Comparison of ENCODE assay signal across 9 cellular contexts in the genomic region with DNA sequence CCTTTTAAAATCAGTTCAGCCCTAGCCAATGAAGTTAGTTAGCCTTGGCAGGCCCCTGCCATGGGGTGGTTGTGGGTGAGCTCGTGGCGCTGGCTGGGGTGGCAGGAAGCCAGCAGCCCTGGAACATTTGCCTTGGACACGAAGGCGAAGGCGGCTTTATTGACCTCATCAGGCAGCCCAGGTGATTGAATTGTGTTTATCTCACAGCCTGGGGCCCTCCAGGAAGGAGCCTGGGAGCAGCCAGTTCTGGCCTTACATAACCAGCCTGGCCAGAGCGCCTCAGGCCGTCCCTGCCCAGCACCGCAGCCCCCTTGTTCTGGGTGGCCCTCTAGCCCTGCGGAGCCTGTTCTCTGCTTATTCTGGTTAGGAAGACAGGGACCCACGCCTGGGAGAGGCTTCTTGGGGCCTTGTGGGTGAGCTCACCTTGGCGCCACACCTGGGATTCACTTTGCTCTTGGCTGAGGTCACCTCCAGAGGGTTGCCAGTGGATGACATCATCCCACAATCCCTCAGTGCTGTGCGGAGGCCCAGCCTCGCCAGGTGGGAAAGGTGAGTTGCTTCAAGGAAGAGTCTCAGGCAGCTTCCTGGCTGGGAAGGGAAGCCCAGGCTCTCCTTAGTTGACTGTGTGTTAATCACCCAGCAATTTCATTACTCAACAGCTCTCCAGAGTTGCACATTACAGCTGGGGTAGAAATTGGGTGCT. TPM values are rescaled to one million over a fixed set of nuclear protein-coding genes. Genes with fewer than 3 reads are reported as not detected.
DNase-seq lines count a peak whose midpoint lies in the region; ATAC-seq and TF ChIP-seq lines count a peak whose summit lies in the region.
"Had no signal": no experiment of that assay in that cellular context is flagged by ENCODE, and none has a peak within 500 bp of the region (broad histone marks: within the 10 kb centered on the region; RNA-seq: fewer than 3 reads in every experiment).

No MANE protein-coding gene starts in this region.

- H3K9me3 ChIP-seq in uterus (no peaks in the 10 kb centered on the region), MM.1S (replicated peaks; ENCODE audit: insufficient read depth, low read length) (no peaks in the 10 kb centered on the region)
- H3K9me3 ChIP-seq: neutrophil had no signal

- peaks cover 38% of the 10 kb centered on the region for H3K79me2 ChIP-seq in MM.1S (ENCODE audit: low read length)

- H3K27me3 ChIP-seq in uterus (no peaks in the 10 kb centered on the region), MM.1S (replicated peaks; ENCODE audit: insufficient read depth, low read length) (no peaks in the 10 kb centered on the region)
- H3K27me3 ChIP-seq: neutrophil had no signal

- H3K4me3 ChIP-seq in lower leg skin (ENCODE audit: low read depth, poor library complexity, severe bottlenecking): no peak overlapping the region
- no peak overlapping the region for H3K4me3 ChIP-seq in uterus
- no peak overlapping the region for H3K4me3 ChIP-seq in MM.1S (ENCODE audit: low read length)

- no peaks in the 10 kb centered on the region; the same call in 1 of the 2 replicates for H4K20me1 ChIP-seq in MM.1S (ENCODE audit: insufficient read depth, low read length)

- no peaks in the 10 kb centered on the region for H3F3A ChIP-seq in MM.1S (ENCODE audit: insufficient read depth, low read length)

- no peak overlapping the region for H2AFZ ChIP-seq in MM.1S (ENCODE audit: low read length)

- H3K36me3 ChIP-seq in uterus (no peaks in the 10 kb centered on the region), MM.1S (replicated peaks; ENCODE audit: insufficient read depth, low read length) (no peaks in the 10 kb centered on the region)

- H3K27ac ChIP-seq in caudate nucleus (ENCODE audit: low read depth, low read length) (peak overlapping the region; percentile 61), uterus (peak overlapping the region; percentile 91 to 93), MM.1S (ENCODE audit: low read length) (no peak overlapping the region)
- H3K27ac ChIP-seq: neutrophil had no signal

- H3K9me2 ChIP-seq in MM.1S (replicated peaks; ENCODE audit: insufficient read depth, low read length): no peaks in the 10 kb centered on the region

- TF ChIP-seq CTCF in lower leg skin (IDR thresholded peaks at IDR 0.05): no peak
- no peak for TF ChIP-seq CTCF in uterus (IDR thresholded peaks at IDR 0.05)
- TF ChIP-seq CTCF in MM.1S (IDR thresholded peaks at IDR 0.05; ENCODE audit: low read length): no peak

- H3K9ac ChIP-seq in MM.1S (ENCODE audit: low read length): no peak overlapping the region

- WGBS in lower leg skin, 2 donors: 53 to 57% methylated on average over 9 to 13 of the region's 13 CpGs

- TF ChIP-seq POLR2A in lower leg skin (IDR thresholded peaks at IDR 0.05) (no peak), uterus (IDR thresholded peaks at IDR 0.05) (peak in 1 of 2 donors; percentile 26)

- H3K4me1 ChIP-seq in uterus: peaks cover 24 to 31% of the 10 kb centered on the region in 2 donors
- H3K4me1 ChIP-seq in MM.1S (ENCODE audit: low read length): no peaks in the 10 kb centered on the region

- peak; percentile 41 to 67 for DNase-seq in NCI-H2081 (lab: John Stamatoyannopoulos, UW)
- DNase-seq in NCI-H2081 treated with DMSO at 0.1 percent for 48 hours (lab: John Stamatoyannopoulos, UW): no peak
- peak in 12 of 61 donors; percentile 10 to 78 (median 20) for DNase-seq in caudate nucleus (lab: John Stamatoyannopoulos, UW)
- DNase-seq in lower leg skin (ENCODE audit: low spot score in 2 of 2): peak; percentile 85 to 94
- peak; percentile 71 to 74 for DNase-seq in uterus
- DNase-seq in MM.1S: no peak
- no peak for DNase-seq in middle frontal gyrus (ENCODE audit: extremely low spot score, low spot score)

- no peak for ATAC-seq in HG02571 (IDR thresholded peaks at IDR 0.05; ENCODE audit: unreplicated experiment)

- intact Hi-C loops in lower leg skin (cut with DNase I; ENCODE audit: low total_unique reads): loop anchor here (5.0 kb wide), 1 partner anchor 137 kb away; no protein-coding TSS in a partner anchor
- intact Hi-C loops in uterus (cut with DNase I; ENCODE audit: low total_unique reads): loop anchor here (10.0 kb wide), 1 partner anchor 130 kb away; a partner anchor contains a TSS

- H3K4me2 ChIP-seq in MM.1S (ENCODE audit: low read depth, low read length): no peak overlapping the region

RNA-seq across cellular contexts. Expression of a gene that starts 54.4 kb away (rescaled TPM):
- total RNA-seq in lower leg skin: 10 to 100 TPM; 14.7 to 19.0 (median 17.7) TPM
- 10 to 100 TPM in 3 of 4 donors, 1 to 10 TPM in 1; 8.7 to 35.3 (median 21.1) TPM for total RNA-seq in uterus

Comparison
In these comparisons a context has a peak if more than half of its experiments do, and no peak if none do; other contexts are left out.
1. DNase-seq: peak in NCI-H2081 (2 of 2), lower leg skin (2 of 2) and uterus (2 of 2); none in NCI-H2081 treated with DMSO at 0.1 percent for 48 hours (single experiment), MM.1S (single experiment) and middle frontal gyrus (single experiment).